In the genomic region with DNA sequence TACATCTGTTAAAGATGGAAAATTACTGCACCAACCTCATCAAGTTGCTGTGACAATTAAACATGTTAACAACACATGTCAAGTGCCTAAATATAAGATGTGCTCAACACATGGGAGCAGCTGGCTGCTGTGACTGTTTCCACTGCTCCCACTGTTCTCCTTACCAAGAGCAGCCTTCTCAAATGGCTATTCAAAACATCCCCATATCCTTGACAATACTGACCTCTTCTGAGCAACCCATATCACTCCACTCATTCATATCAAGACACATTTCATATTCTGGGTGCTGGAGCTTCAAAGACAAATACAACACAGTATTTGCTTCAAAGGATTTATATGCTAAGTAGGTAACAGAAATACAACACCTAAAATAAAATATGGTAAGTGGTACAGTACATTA, we compare ENCODE assay signal across 16 cellular contexts.
DNase-seq lines count a peak whose midpoint lies in the region; ATAC-seq, FAIRE-seq and TF ChIP-seq lines count a peak whose summit lies in the region.
"Had no signal": no experiment of that assay in that cellular context is flagged by ENCODE, and none has a peak within 500 bp of the region (broad histone marks: within the 10 kb centered on the region; RNA-seq: fewer than 3 reads in every experiment).

No MANE protein-coding gene starts in this region.

- H3K36me3 ChIP-seq in HepG2 (replicated peaks in 1 of 2; ENCODE audit: control insufficient read depth in 1 of 2, insufficient read depth in 2 of 2, low read length in 2 of 2) = peaks cover 12 to 18% of the 10 kb centered on the region in 2 experiments
- no peaks in the 10 kb centered on the region for H3K36me3 ChIP-seq in right lobe of liver
- no peaks in the 10 kb centered on the region for H3K36me3 ChIP-seq in PC-9 (ENCODE audit: low read depth)

- H3K4me2 ChIP-seq in HepG2 (ENCODE audit: low read depth, low read length) = no peak overlapping the region
- H3K4me2 ChIP-seq in PC-9 = no peak overlapping the region
- H3K4me2 ChIP-seq: SK-N-SH had no signal

- H3K9me2 ChIP-seq in PC-9 (ENCODE audit: insufficient read depth) = no peaks in the 10 kb centered on the region
- H3K9me2 ChIP-seq: SK-N-SH had no signal

- no peaks in the 10 kb centered on the region for H3K9me3 Mint-ChIP-seq in MCF 10A (ENCODE audit: unreplicated experiment)
- H3K9me3 Mint-ChIP-seq: activated T-cell treated with anti-CD3 and anti-CD28 coated beads, Interleukin-2, amount 50 U/mL, for 24 hours had no signal

- no peak for TF ChIP-seq EP300 in HepG2 (IDR thresholded peaks at IDR 0.05; ENCODE audit: low read depth in 2 of 2, low read length in 2 of 2)
- no peak for TF ChIP-seq EP300 in HepG2 (CRISPR knock-in tag; IDR thresholded peaks at IDR 0.05; ENCODE audit: borderline replicate concordance)

- H3K36me3 Mint-ChIP-seq in MCF 10A (ENCODE audit: insufficient read depth, unreplicated experiment) = peaks cover 18% of the 10 kb centered on the region

- no peak overlapping the region for H3K4me3 Mint-ChIP-seq in MCF 10A (ENCODE audit: unreplicated experiment)
- H3K4me3 Mint-ChIP-seq: activated B cell treated with CpG ODN at 0.5 μM for 24 hours; activated T-cell treated with anti-CD3 and anti-CD28 coated beads, Interleukin-2, amount 50 U/mL, for 24 hours; B cell; naive thymus-derived CD4-positive, alpha-beta T cell had no signal

- no peaks in the 10 kb centered on the region for H3K4me1 ChIP-seq in HepG2 (ENCODE audit: insufficient read depth, low read length)
- no peaks in the 10 kb centered on the region for H3K4me1 ChIP-seq in right lobe of liver
- H3K4me1 ChIP-seq in PC-9 (replicated peaks; ENCODE audit: insufficient read depth) = no peaks in the 10 kb centered on the region
- H3K4me1 ChIP-seq: ascending aorta, transverse colon had no signal

- ATAC-seq in HepG2 (no peak), right lobe of liver (no peak), HG02852 (IDR thresholded peaks at IDR 0.05; ENCODE audit: unreplicated experiment) (no peak)
- ATAC-seq: naive thymus-derived CD4-positive, alpha-beta T cell had no signal

- in situ Hi-C loops in HepG2 (cut with HindIII; ENCODE audit: extremely low pct_ligation_motif_present, low pct_unique_long_range_greater_than_20kb) = no loop called here

- H3K9ac ChIP-seq in HepG2 (ENCODE audit: insufficient read depth, low read depth, low read length) = no peak overlapping the region
- H3K9ac ChIP-seq: SK-N-SH had no signal

- POLR2A ChIA-PET in HepG2 (lab: Yijun Ruan, JAX) = no interaction called here
- POLR2A ChIA-PET in MCF 10A (lab: Yijun Ruan, JAX) = no interaction called here
- POLR2A ChIA-PET in PC-9 (lab: Charles Lee; ENCODE audit: unreplicated experiment) = no interaction called here

- H3K4me3 ChIP-seq in HepG2 (replicated peaks in 1 of 3; ENCODE audit: insufficient read depth in 1 of 3, low read depth in 2 of 3, low read length in 3 of 3) (no peak overlapping the region), right lobe of liver (no peak overlapping the region), fibroblast of the aortic adventitia (ENCODE audit: low read depth, low read length) (no peak overlapping the region), PC-9 (no peak overlapping the region)
- H3K4me3 ChIP-seq: ascending aorta, transverse colon had no signal

- CTCF ChIA-PET in HepG2 (lab: Yijun Ruan, JAX; ENCODE audit: low intra/inter-chr PET ratio, low total read pairs) (no interaction called here), MCF 10A (lab: Yijun Ruan, JAX) (interaction anchor here (0.7 to 1.1 kb wide), 3 partner anchors 11 to 760 kb away, joined by 3 read pairs; no protein-coding TSS in a partner anchor), PC-9 (lab: Charles Lee) (no interaction called here)

- intact Hi-C loops in HepG2 (cut with micrococcal nuclease; ENCODE audit: unreplicated experiment) = no loop called here
- intact Hi-C loops in right lobe of liver (cut with DNase I) = no loop called here
- intact Hi-C loops in MCF 10A (cut with micrococcal nuclease) = no loop called here
- intact Hi-C loops in PC-9 (cut with micrococcal nuclease; ENCODE audit: unreplicated experiment) = no loop called here

- H3F3A ChIP-seq in PC-9 (ENCODE audit: insufficient read depth, low read depth) = no peaks in the 10 kb centered on the region

- no TSS peak for BruUV-seq in HepG2 (replicated peaks; lab: Mats Ljungman, UMichigan)
- no TSS peak for BruUV-seq in MCF 10A (replicated peaks; lab: Mats Ljungman, UMichigan)
- BruUV-seq in PC-9 (replicated peaks; lab: Mats Ljungman, UMichigan) = no TSS peak

- no peaks in the 10 kb centered on the region for H3K9me3 ChIP-seq in HepG2 (ENCODE audit: low read length)
- H3K9me3 ChIP-seq in right lobe of liver = no peaks in the 10 kb centered on the region
- no peaks in the 10 kb centered on the region for H3K9me3 ChIP-seq in PC-9 (ENCODE audit: insufficient read depth, low read depth)
- H3K9me3 ChIP-seq: ascending aorta, SK-N-SH, transverse colon had no signal

- TF ChIP-seq RAD21 in HepG2 (CRISPR knock-in tag; IDR thresholded peaks at IDR 0.05) = no peak

- H3K27me3 Mint-ChIP-seq in MCF 10A (ENCODE audit: insufficient read depth, unreplicated experiment) = no peaks in the 10 kb centered on the region
- H3K27me3 Mint-ChIP-seq: activated B cell treated with CpG ODN at 0.5 μM for 24 hours; activated T-cell treated with anti-CD3 and anti-CD28 coated beads, Interleukin-2, amount 50 U/mL, for 24 hours; B cell; naive thymus-derived CD4-positive, alpha-beta T cell had no signal

- DNase-seq in HepG2 (ENCODE audit: low spot score) (no peak), right lobe of liver (no peak), NCI-H748 (lab: John Stamatoyannopoulos, UW; ENCODE audit: unreplicated experiment) (peak; percentile 58), fibroblast of the aortic adventitia (ENCODE audit: low read depth) (peak; percentile 5), MCF 10A (ENCODE audit: unreplicated experiment) (no peak), PC-9 (no peak)
- DNase-seq in activated CD4-positive, CD25-positive, alpha-beta regulatory T cell treated with anti-CD3 and anti-CD28 coated beads, Interleukin-2, amount 50 U/mL, for 72 hours = no peak
- DNase-seq: activated B cell treated with CpG ODN at 0.5 μM for 24 hours; activated T-cell treated with anti-CD3 and anti-CD28 coated beads, Interleukin-2, amount 50 U/mL, for 24 hours; naive thymus-derived CD4-positive, alpha-beta T cell; SK-N-SH; small intestine; transverse colon had no signal

- no peak overlapping the region for H3K27ac Mint-ChIP-seq in MCF 10A (ENCODE audit: low read depth, unreplicated experiment)
- H3K27ac Mint-ChIP-seq: activated B cell treated with CpG ODN at 0.5 μM for 24 hours; activated T-cell treated with anti-CD3 and anti-CD28 coated beads, Interleukin-2, amount 50 U/mL, for 24 hours; B cell had no signal

- no peak for TF ChIP-seq POLR2A in HepG2 (IDR thresholded peaks at IDR 0.05; ENCODE audit: insufficient read depth in 1 of 2, low read depth in 2 of 2, low read length in 2 of 2)
- TF ChIP-seq POLR2A in right lobe of liver (IDR thresholded peaks at IDR 0.05) = no peak

- H3K4me1 Mint-ChIP-seq in MCF 10A (ENCODE audit: insufficient read depth, unreplicated experiment) = peaks cover 11% of the 10 kb centered on the region

- TF ChIP-seq CTCF in HepG2 (CRISPR knock-in tag; IDR thresholded peaks at IDR 0.05) (0 out of 2 replicates have a peak, but pooled peaks have one; percentile 8), right lobe of liver (IDR thresholded peaks at IDR 0.05) (no peak), fibroblast of the aortic adventitia (IDR thresholded peaks at IDR 0.05; ENCODE audit: insufficient read depth, low read length) (no peak), MCF 10A (IDR thresholded peaks at IDR 0.05; ENCODE audit: unreplicated experiment) (no peak), PC-9 (conservative IDR thresholded peaks at IDR 0.05) (no peak)

- no peak for FAIRE-seq in HepG2 (lab: Jason Lieb, UNC)
- FAIRE-seq: small intestine had no signal

- H3K27me3 ChIP-seq in HepG2 (ENCODE audit: control insufficient read depth in 1 of 2, insufficient read depth in 2 of 2, low read length in 2 of 2) (no peaks in the 10 kb centered on the region), right lobe of liver (no peaks in the 10 kb centered on the region), PC-9 (ENCODE audit: insufficient read depth, low read depth) (no peaks in the 10 kb centered on the region)
- H3K27me3 ChIP-seq: ascending aorta, transverse colon had no signal

- H2AFZ ChIP-seq in HepG2 (ENCODE audit: low read length) (no peak overlapping the region), PC-9 (no peak overlapping the region)

- H3K27ac ChIP-seq in HepG2 (ENCODE audit: extremely low read length, insufficient read depth, low read length) (no peak overlapping the region), right lobe of liver (no peak overlapping the region), PC-9 (no peak overlapping the region)
- H3K27ac ChIP-seq: ascending aorta, transverse colon had no signal

- H3K79me2 ChIP-seq in HepG2 (ENCODE audit: insufficient read depth, low read length) (peaks cover 3% of the 10 kb centered on the region), PC-9 (ENCODE audit: low read depth) (no peaks in the 10 kb centered on the region)

- H4K20me1 ChIP-seq in HepG2 (ENCODE audit: insufficient read depth, low read length) (no peaks in the 10 kb centered on the region), PC-9 (ENCODE audit: insufficient read depth) (no peaks in the 10 kb centered on the region)

TF ChIP-seq in HepG2, 621 proteins besides CTCF, POLR2A, EP300 and RAD21:
- TF ChIP-seq ZNF121 (CRISPR knock-in tag; IDR thresholded peaks at IDR 0.05) = no peak
- TF ChIP-seq, protein P1, sequence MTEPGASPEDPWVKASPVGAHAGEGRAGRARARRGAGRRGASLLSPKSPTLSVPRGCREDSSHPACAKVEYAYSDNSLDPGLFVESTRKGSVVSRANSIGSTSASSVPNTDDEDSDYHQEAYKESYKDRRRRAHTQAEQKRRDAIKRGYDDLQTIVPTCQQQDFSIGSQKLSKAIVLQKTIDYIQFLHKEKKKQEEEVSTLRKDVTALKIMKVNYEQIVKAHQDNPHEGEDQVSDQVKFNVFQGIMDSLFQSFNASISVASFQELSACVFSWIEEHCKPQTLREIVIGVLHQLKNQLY (CRISPR knock-in tag; IDR thresholded peaks at IDR 0.05) = no peak

Comparison
In these comparisons a context has a peak if more than half of its experiments do, and no peak if none do; other contexts are left out.
1. DNase-seq: peak in NCI-H748 (single experiment) and fibroblast of the aortic adventitia (single experiment); none in HepG2 (single experiment), right lobe of liver (0 of 3), MCF 10A (single experiment), activated CD4-positive, CD25-positive, alpha-beta regulatory T cell treated with anti-CD3 and anti-CD28 coated beads, Interleukin-2, amount 50 U/mL, for 72 hours (single experiment) and PC-9 (0 of 2).